2 cellular contexts compared by ENCODE assay signal in the genomic region with DNA sequence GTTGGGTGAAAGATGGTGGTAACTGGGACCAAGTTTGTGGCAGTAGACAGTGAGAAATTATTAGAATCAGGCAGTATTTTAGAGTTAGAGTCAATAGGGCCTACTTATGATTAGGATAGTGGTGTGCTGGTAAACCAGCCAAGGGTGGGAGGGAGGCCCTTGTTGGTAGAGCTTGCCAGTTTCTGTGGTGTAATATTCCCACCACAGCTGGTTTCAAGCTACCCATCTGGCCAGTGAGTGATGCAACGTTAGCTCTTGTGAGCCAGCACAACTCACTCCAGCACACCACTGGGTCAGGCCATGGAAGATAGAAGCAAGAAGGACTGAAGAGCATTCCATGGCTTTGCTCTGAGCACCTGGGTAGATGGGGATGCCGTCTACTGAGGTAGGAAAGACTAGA.
TF ChIP-seq lines count a peak whose summit lies in the region.

No MANE protein-coding gene starts in this region.

TF ChIP-seq in K562, 482 proteins besides CTCF, POLR2A, EP300 and RAD21:
- TF ChIP-seq ATF3 (IDR thresholded peaks at IDR 0.05) (0 out of 2 replicates have a peak, but pooled peaks have one; percentile 9), ATF3 (CRISPR knock-in tag; conservative IDR thresholded peaks at IDR 0.05) (no peak), ZNF830 (CRISPR knock-in tag; IDR thresholded peaks at IDR 0.05) (no peak)

TF ChIP-seq in liver, 16 proteins besides CTCF, POLR2A, EP300 and RAD21:
- no peak for TF ChIP-seq GABPA (IDR thresholded peaks at IDR 0.05 in 1 of 2, conservative IDR thresholded peaks at IDR 0.05 in 1 of 2)
- peak in 1 of 2 donors; percentile 52 for TF ChIP-seq HNF4A (conservative IDR thresholded peaks at IDR 0.05)
- peak; percentile 53 for TF ChIP-seq ATF3 (IDR thresholded peaks at IDR 0.05)
- TF ChIP-seq, protein P1, sequence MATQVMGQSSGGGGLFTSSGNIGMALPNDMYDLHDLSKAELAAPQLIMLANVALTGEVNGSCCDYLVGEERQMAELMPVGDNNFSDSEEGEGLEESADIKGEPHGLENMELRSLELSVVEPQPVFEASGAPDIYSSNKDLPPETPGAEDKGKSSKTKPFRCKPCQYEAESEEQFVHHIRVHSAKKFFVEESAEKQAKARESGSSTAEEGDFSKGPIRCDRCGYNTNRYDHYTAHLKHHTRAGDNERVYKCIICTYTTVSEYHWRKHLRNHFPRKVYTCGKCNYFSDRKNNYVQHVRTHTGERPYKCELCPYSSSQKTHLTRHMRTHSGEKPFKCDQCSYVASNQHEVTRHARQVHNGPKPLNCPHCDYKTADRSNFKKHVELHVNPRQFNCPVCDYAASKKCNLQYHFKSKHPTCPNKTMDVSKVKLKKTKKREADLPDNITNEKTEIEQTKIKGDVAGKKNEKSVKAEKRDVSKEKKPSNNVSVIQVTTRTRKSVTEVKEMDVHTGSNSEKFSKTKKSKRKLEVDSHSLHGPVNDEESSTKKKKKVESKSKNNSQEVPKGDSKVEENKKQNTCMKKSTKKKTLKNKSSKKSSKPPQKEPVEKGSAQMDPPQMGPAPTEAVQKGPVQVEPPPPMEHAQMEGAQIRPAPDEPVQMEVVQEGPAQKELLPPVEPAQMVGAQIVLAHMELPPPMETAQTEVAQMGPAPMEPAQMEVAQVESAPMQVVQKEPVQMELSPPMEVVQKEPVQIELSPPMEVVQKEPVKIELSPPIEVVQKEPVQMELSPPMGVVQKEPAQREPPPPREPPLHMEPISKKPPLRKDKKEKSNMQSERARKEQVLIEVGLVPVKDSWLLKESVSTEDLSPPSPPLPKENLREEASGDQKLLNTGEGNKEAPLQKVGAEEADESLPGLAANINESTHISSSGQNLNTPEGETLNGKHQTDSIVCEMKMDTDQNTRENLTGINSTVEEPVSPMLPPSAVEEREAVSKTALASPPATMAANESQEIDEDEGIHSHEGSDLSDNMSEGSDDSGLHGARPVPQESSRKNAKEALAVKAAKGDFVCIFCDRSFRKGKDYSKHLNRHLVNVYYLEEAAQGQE (IDR thresholded peaks at IDR 0.05): no peak
- TF ChIP-seq JUND (IDR thresholded peaks at IDR 0.05): peak in 1 of 2 donors; percentile 19
- TF ChIP-seq, protein P2, sequence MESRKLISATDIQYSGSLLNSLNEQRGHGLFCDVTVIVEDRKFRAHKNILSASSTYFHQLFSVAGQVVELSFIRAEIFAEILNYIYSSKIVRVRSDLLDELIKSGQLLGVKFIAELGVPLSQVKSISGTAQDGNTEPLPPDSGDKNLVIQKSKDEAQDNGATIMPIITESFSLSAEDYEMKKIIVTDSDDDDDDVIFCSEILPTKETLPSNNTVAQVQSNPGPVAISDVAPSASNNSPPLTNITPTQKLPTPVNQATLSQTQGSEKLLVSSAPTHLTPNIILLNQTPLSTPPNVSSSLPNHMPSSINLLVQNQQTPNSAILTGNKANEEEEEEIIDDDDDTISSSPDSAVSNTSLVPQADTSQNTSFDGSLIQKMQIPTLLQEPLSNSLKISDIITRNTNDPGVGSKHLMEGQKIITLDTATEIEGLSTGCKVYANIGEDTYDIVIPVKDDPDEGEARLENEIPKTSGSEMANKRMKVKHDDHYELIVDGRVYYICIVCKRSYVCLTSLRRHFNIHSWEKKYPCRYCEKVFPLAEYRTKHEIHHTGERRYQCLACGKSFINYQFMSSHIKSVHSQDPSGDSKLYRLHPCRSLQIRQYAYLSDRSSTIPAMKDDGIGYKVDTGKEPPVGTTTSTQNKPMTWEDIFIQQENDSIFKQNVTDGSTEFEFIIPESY (IDR thresholded peaks at IDR 0.05): no peak
- TF ChIP-seq FOXA1 (IDR thresholded peaks at IDR 0.05): no peak
- TF ChIP-seq RXRA (IDR thresholded peaks at IDR 0.05): peak in 1 of 2 donors; percentile 70
- no peak for TF ChIP-seq SP1 (IDR thresholded peaks at IDR 0.05)
TF ChIP-seq in liver: peak in this region for 4.
